In genomic region chr13:20461860-20462532, GRCh38 we compare ENCODE assay signal across 15 cellular contexts.
DNase-seq lines count a peak whose midpoint lies in the region; ATAC-seq and TF ChIP-seq lines count a peak whose summit lies in the region.
"Had no signal": no experiment of that assay in that cellular context is flagged by ENCODE, and none has a peak within 500 bp of the region (broad histone marks: within the 10 kb centered on the region; RNA-seq: fewer than 3 reads in every experiment).

No MANE protein-coding gene starts in this region.

- peaks cover 24% of the 10 kb centered on the region for H3K4me1 ChIP-seq in suprapubic skin

- no peaks in the 10 kb centered on the region for H3K27me3 ChIP-seq in suprapubic skin
- H3K27me3 ChIP-seq: pancreas, tibial nerve had no signal

- no peak for TF ChIP-seq EP300 in suprapubic skin (IDR thresholded peaks at IDR 0.05)

- TF ChIP-seq POLR2A in suprapubic skin (IDR thresholded peaks at IDR 0.05) = no peak

- no peaks in the 10 kb centered on the region for H3K36me3 ChIP-seq in suprapubic skin
- H3K36me3 ChIP-seq: pancreas, tibial nerve had no signal

- H3K9me3 ChIP-seq in suprapubic skin = no peaks in the 10 kb centered on the region
- H3K9me3 ChIP-seq: pancreas, tibial nerve had no signal

- H3K9me3 Mint-ChIP-seq in activated T-cell treated with anti-CD3 and anti-CD28 coated beads, Interleukin-2, amount 50 U/mL, for 72 hours = no peaks in the 10 kb centered on the region
- no peaks in the 10 kb centered on the region for H3K9me3 Mint-ChIP-seq in activated T-helper 1 cell treated with anti-CD3 and anti-CD28 coated beads, Interleukin-12 subunit alpha, Interleukin-12 subunit beta, Interleukin-2, Interleukin-4 antibody, amounts not matched to agents 30 ng/mL and 10 ng/mL and 1 ng/mL, durations not matched to agents 14 hours and 24 hours and 36 hours
- H3K9me3 Mint-ChIP-seq: effector memory CD8-positive, alpha-beta T cell had no signal

- no peaks in the 10 kb centered on the region for H3K27me3 Mint-ChIP-seq in activated T-cell treated with anti-CD3 and anti-CD28 coated beads, Interleukin-2, amount 50 U/mL, for 72 hours (ENCODE audit: low read depth)
- H3K27me3 Mint-ChIP-seq in activated T-helper 1 cell treated with anti-CD3 and anti-CD28 coated beads, Interleukin-12 subunit alpha, Interleukin-12 subunit beta, Interleukin-2, Interleukin-4 antibody, amounts not matched to agents 30 ng/mL and 10 ng/mL and 1 ng/mL, durations not matched to agents 14 hours and 24 hours and 36 hours (ENCODE audit: insufficient read depth) = peaks cover 5% of the 10 kb centered on the region
- H3K27me3 Mint-ChIP-seq: effector memory CD8-positive, alpha-beta T cell had no signal

- peak overlapping the region; percentile 70 for H3K27ac Mint-ChIP-seq in activated T-cell treated with anti-CD3 and anti-CD28 coated beads, Interleukin-2, amount 50 U/mL, for 72 hours
- H3K27ac Mint-ChIP-seq in activated T-helper 1 cell treated with anti-CD3 and anti-CD28 coated beads, Interleukin-12 subunit alpha, Interleukin-12 subunit beta, Interleukin-2, Interleukin-4 antibody, amounts not matched to agents 30 ng/mL and 10 ng/mL and 1 ng/mL, durations not matched to agents 14 hours and 24 hours and 36 hours = peak overlapping the region; percentile 87

- no peak for ATAC-seq in activated T-cell treated with anti-CD3 and anti-CD28 coated beads, Interleukin-2, amount 50 U/mL, for 72 hours (replicated peaks in 1 of 2)
- ATAC-seq in left cardiac atrium = peak; percentile 68
- ATAC-seq: effector memory CD8-positive, alpha-beta T cell had no signal

- no peaks in the 10 kb centered on the region for H3K36me3 Mint-ChIP-seq in activated T-cell treated with anti-CD3 and anti-CD28 coated beads, Interleukin-2, amount 50 U/mL, for 72 hours (ENCODE audit: insufficient read depth in 2 of 2)
- peaks cover 2% of the 10 kb centered on the region for H3K36me3 Mint-ChIP-seq in activated T-helper 1 cell treated with anti-CD3 and anti-CD28 coated beads, Interleukin-12 subunit alpha, Interleukin-12 subunit beta, Interleukin-2, Interleukin-4 antibody, amounts not matched to agents 30 ng/mL and 10 ng/mL and 1 ng/mL, durations not matched to agents 14 hours and 24 hours and 36 hours (ENCODE audit: low read depth)

- H3K27ac ChIP-seq in suprapubic skin = peak overlapping the region; percentile 9
- H3K27ac ChIP-seq: pancreas had no signal

- no peak for DNase-seq in activated T-cell treated with anti-CD3 and anti-CD28 coated beads, Interleukin-2, amount 50 U/mL, for 72 hours
- DNase-seq in activated T-cell treated with anti-CD3 and anti-CD28 coated beads for 4 hours (no peak), left cardiac atrium (no peak), suprapubic skin (ENCODE audit: low spot score in 2 of 2) (no peak), NCI-H774 (lab: John Stamatoyannopoulos, UW) (no peak), COLO829 (ENCODE audit: low spot score) (no peak), NCI-H82 treated with DMSO at 0.1 percent for 48 hours (lab: John Stamatoyannopoulos, UW; ENCODE audit: unreplicated experiment) (no peak)
- no peak for DNase-seq in activated T-helper 1 cell treated with anti-CD3 and anti-CD28 coated beads, Interleukin-12 subunit alpha, Interleukin-12 subunit beta, Interleukin-2, Interleukin-4 antibody, amounts not matched to agents 30 ng/mL and 10 ng/mL and 1 ng/mL, durations not matched to agents 14 hours and 24 hours and 36 hours (ENCODE audit: low spot score)
- DNase-seq: effector memory CD8-positive, alpha-beta T cell; MM.1S; NCI-H345; OCI-M1; pancreas; T-helper 2 cell had no signal

- H3K4me3 Mint-ChIP-seq in activated T-cell treated with anti-CD3 and anti-CD28 coated beads, Interleukin-2, amount 50 U/mL, for 72 hours = no peak overlapping the region
- H3K4me3 Mint-ChIP-seq in activated T-helper 1 cell treated with anti-CD3 and anti-CD28 coated beads, Interleukin-12 subunit alpha, Interleukin-12 subunit beta, Interleukin-2, Interleukin-4 antibody, amounts not matched to agents 30 ng/mL and 10 ng/mL and 1 ng/mL, durations not matched to agents 14 hours and 24 hours and 36 hours = peak overlapping the region; percentile 37
- H3K4me3 Mint-ChIP-seq: effector memory CD8-positive, alpha-beta T cell had no signal

- TF ChIP-seq CTCF in suprapubic skin (IDR thresholded peaks at IDR 0.05) = no peak

- no peak overlapping the region for H3K4me3 ChIP-seq in suprapubic skin
- H3K4me3 ChIP-seq: pancreas, tibial nerve had no signal

- peaks cover 37% of the 10 kb centered on the region for H3K4me1 Mint-ChIP-seq in activated T-cell treated with anti-CD3 and anti-CD28 coated beads, Interleukin-2, amount 50 U/mL, for 72 hours (ENCODE audit: low read depth)
- H3K4me1 Mint-ChIP-seq in activated T-helper 1 cell treated with anti-CD3 and anti-CD28 coated beads, Interleukin-12 subunit alpha, Interleukin-12 subunit beta, Interleukin-2, Interleukin-4 antibody, amounts not matched to agents 30 ng/mL and 10 ng/mL and 1 ng/mL, durations not matched to agents 14 hours and 24 hours and 36 hours (ENCODE audit: low read depth) = peaks cover 38% of the 10 kb centered on the region

- 42% methylated on average over 8 of the region's 8 CpGs for WGBS in suprapubic skin

- intact Hi-C loops in activated T-helper 1 cell treated with anti-CD3 and anti-CD28 coated beads, Interleukin-12 subunit alpha, Interleukin-12 subunit beta, Interleukin-2, Interleukin-4 antibody, amounts not matched to agents 30 ng/mL and 10 ng/mL and 1 ng/mL, durations not matched to agents 14 hours and 24 hours and 36 hours (cut with micrococcal nuclease) = loop anchor here (1.0 kb wide), 1 partner anchor 43 kb away; no protein-coding TSS in a partner anchor
- intact Hi-C loops in left cardiac atrium (cut with DNase I) = no loop called here

Comparison
In these comparisons a context has a peak if more than half of its experiments do, and no peak if none do; other contexts are left out.
1. ATAC-seq: peak in left cardiac atrium (2 of 2); none in activated T-cell treated with anti-CD3 and anti-CD28 coated beads, Interleukin-2, amount 50 U/mL, for 72 hours (0 of 2).